Comparison of ENCODE assay signal across 8 cellular contexts in the genomic region with DNA sequence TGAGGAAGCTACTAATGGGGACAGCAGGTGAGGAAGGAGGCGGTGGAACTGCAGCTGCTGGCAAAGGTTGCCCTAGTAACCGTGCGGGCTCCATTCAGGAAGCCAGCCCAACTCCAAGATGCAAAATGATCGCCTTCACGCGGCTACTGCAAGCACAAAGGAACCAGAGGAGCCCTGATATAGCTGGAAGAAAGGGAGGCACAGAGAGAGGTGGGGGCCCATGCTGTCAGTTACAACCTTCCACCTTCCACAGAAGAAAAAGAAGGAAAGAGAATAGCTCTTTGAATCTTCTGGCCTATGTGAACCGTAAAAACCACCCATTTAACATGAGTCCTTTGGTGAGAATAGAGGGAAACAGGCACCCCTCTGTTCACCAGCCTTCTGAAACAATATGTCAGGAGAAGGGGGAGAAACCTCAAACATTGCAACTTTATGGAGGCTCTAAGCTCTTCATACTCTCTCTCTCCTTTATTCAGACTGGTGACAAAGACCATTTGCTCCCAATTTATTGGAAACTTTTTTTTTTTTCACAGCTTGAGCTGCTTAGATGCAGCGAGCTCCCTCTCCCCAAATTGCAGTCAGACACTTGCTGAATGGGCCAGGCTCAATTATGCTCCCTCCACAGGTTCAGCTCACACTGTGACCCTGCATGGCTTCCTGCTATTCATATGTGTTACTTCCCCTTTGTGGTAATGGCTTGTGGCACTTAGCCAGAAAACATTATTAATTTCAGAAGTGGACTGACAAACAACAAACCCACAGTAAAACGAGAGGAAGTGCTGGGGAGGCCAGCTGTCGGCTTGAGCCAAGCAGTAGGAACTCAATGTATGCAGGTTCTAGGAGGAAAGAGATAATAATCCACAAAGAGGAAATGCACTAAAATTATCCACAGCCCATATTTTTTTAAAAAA. TPM values are rescaled to one million over a fixed set of nuclear protein-coding genes. Genes with fewer than 3 reads are reported as not detected.
DNase-seq lines count a peak whose midpoint lies in the region; ATAC-seq lines count a peak whose summit lies in the region.

No MANE protein-coding gene starts in this region.

- intact Hi-C loops in cardiac septum (cut with DNase I) = loop anchor here (2.0 to 5.0 kb wide), 2 partner anchors 64 to 165 kb away; no protein-coding TSS in a partner anchor

- DNase-seq in DMS79 (lab: John Stamatoyannopoulos, UW) = peak; percentile 89
- peak; percentile 71 to 88 for DNase-seq in NCI-H524 (lab: John Stamatoyannopoulos, UW)
- DNase-seq in activated gamma-delta T cell treated with anti-CD3 and anti-CD28 coated beads, Interleukin-2, amount 50 U/mL, for 16 hours (ENCODE audit: low read depth) = peak; percentile 17
- peak; percentile 85 for DNase-seq in cardiac septum (ENCODE audit: low spot score)
- DNase-seq in retina = peak; percentile 71
- DNase-seq in OCI-M2 (lab: John Stamatoyannopoulos, UW; ENCODE audit: unreplicated experiment) = no peak

- ATAC-seq in GM19463 (IDR thresholded peaks at IDR 0.05; ENCODE audit: unreplicated experiment) (peak; percentile 95), HG03442 (IDR thresholded peaks at IDR 0.05; ENCODE audit: unreplicated experiment) (peak; percentile 99)

RNA-seq across cellular contexts. Expression of a gene that starts 6.2 kb away (rescaled TPM):
- total RNA-seq in cardiac septum = 28.9 TPM
